In the genomic region with DNA sequence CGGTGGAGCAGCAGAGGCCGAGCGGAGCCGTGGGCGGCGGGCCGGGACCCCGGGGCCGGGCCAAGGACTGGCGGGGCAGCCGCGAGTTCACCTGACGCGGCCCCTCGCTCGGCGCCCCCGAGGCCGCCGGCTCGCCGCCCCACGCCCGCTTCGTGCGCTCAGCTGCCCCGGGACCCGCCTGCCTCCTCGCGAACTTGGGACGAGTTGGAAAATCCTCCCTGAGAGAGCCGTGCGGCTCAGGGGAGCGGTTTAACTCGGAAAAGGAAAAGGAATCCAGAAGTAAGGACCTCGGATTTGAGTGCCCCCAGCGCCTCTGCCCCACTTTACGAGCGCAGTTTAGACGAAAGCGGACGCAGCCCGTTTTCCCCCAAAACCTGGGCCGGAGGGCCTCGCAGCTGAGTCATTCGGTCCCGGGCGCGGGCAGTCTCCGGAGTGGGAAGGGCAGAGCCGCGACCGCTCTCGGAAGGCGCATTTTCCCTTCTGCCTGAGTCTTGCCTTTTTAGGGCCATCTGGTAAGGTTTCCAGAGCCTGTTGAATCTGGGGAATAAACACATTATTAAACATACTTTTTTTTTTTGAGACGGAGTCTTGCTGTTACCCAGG, we compare ENCODE assay signal across 8 cellular contexts. TPM values are rescaled to one million over a fixed set of nuclear protein-coding genes. Genes with fewer than 3 reads are reported as not detected.
A peak's percentile ranks its signal among the peaks of the same experiment; 100 is the strongest.
DNase-seq lines count a peak whose midpoint lies in the region; ATAC-seq and TF ChIP-seq lines count a peak whose summit lies in the region.

No MANE protein-coding gene starts in this region.

- peaks cover 35% of the 10 kb centered on the region for H3K4me1 Mint-ChIP-seq in T-helper 17 cell

- H3K27ac ChIP-seq in ascending aorta: peak overlapping the region; percentile 99 to 100
- H3K27ac ChIP-seq in hepatocyte: peak overlapping the region; percentile 100

- H3K36me3 ChIP-seq in ascending aorta (no peaks in the 10 kb centered on the region), hepatocyte (replicated peaks; ENCODE audit: insufficient read depth, low read depth) (no peaks in the 10 kb centered on the region)

- H3K79me2 ChIP-seq in hepatocyte: peaks cover 37% of the 10 kb centered on the region

- H4K20me1 ChIP-seq in hepatocyte (ENCODE audit: insufficient read depth, poor library complexity, severe bottlenecking): peaks cover 3% of the 10 kb centered on the region

- H3K4me2 ChIP-seq in hepatocyte: peak overlapping the region; percentile 84

- DNase-seq in GM12864 (ENCODE audit: low read depth): no peak
- DNase-seq in T-helper 17 cell: peak; percentile 41 to 50 (median 47)
- peak in 1 of 2 donors; percentile 82 for DNase-seq in ascending aorta (ENCODE audit: low spot score in 2 of 2)
- peak; percentile 84 for DNase-seq in hepatocyte (ENCODE audit: low spot score)
- DNase-seq in retinal pigment epithelial cell (ENCODE audit: low read depth): no peak
- no peak for DNase-seq in cerebellar nuclear complex (lab: John Stamatoyannopoulos, UW)
- DNase-seq in NCI-H524 treated with DMSO at 0.1 percent for 48 hours (lab: John Stamatoyannopoulos, UW): no peak

- peak; percentile 26 for ATAC-seq in HG03354 (IDR thresholded peaks at IDR 0.05; ENCODE audit: poor library complexity, severe bottlenecking, unreplicated experiment)
- ATAC-seq in T-helper 17 cell: no peak

- peak overlapping the region; percentile 78 for H2AFZ ChIP-seq in hepatocyte

- H3K4me3 ChIP-seq in GM12864 (ENCODE audit: low read depth, low read length): peak overlapping the region; percentile 89
- H3K4me3 ChIP-seq in ascending aorta: peak overlapping the region; percentile 68 to 93
- H3K4me3 ChIP-seq in hepatocyte: peak overlapping the region; percentile 90
- peak overlapping the region; percentile 89 for H3K4me3 ChIP-seq in retinal pigment epithelial cell (ENCODE audit: low read length)

- no peaks in the 10 kb centered on the region for H3K27me3 Mint-ChIP-seq in T-helper 17 cell

- TF ChIP-seq CTCF in GM12864 (IDR thresholded peaks at IDR 0.05; ENCODE audit: low read depth, low read length, missing control alignments): no peak
- no peak for TF ChIP-seq CTCF in ascending aorta (IDR thresholded peaks at IDR 0.05)
- no peak for TF ChIP-seq CTCF in hepatocyte (IDR thresholded peaks at IDR 0.05; ENCODE audit: poor library complexity)
- no peak for TF ChIP-seq CTCF in retinal pigment epithelial cell (conservative IDR thresholded peaks at IDR 0.05; ENCODE audit: low read depth, low read length)

- no peaks in the 10 kb centered on the region for H3K36me3 Mint-ChIP-seq in T-helper 17 cell (ENCODE audit: low read depth)

- intact Hi-C loops in ascending aorta (cut with DNase I): loop anchor here (2.0 to 10.0 kb wide), 3 partner anchors 209 to 515 kb away; a partner anchor contains a TSS

- H3K9me2 ChIP-seq in hepatocyte (replicated peaks; ENCODE audit: insufficient read depth): no peaks in the 10 kb centered on the region

- 3% methylated on average over 35 of the region's 56 CpGs for WGBS in hepatocyte (ENCODE audit: low lambda C conversion rate, missing lambda C conversion rate)

- no peaks in the 10 kb centered on the region for H3K9me3 ChIP-seq in T-helper 17 cell (ENCODE audit: control insufficient read depth, low read length, poor library complexity, severe bottlenecking)
- no peaks in the 10 kb centered on the region for H3K9me3 ChIP-seq in ascending aorta
- H3K9me3 ChIP-seq in hepatocyte (ENCODE audit: low read depth): no peaks in the 10 kb centered on the region

- H3K27me3 ChIP-seq in ascending aorta: no peaks in the 10 kb centered on the region
- no peaks in the 10 kb centered on the region for H3K27me3 ChIP-seq in hepatocyte

- H3K4me1 ChIP-seq in ascending aorta: peaks cover 0 to 7% of the 10 kb centered on the region in 2 donors
- H3K4me1 ChIP-seq in hepatocyte (ENCODE audit: insufficient read depth): peaks cover 11% of the 10 kb centered on the region

- peak overlapping the region; percentile 96 for H3K4me3 Mint-ChIP-seq in T-helper 17 cell

- peak overlapping the region; percentile 100 for H3K27ac Mint-ChIP-seq in T-helper 17 cell

RNA-seq across cellular contexts. Expression of a gene that starts 0.7 kb away (rescaled TPM):
- total RNA-seq in T-helper 17 cell (10 to 100 TPM; 50.8 to 79.2 TPM), ascending aorta (14.9 TPM), hepatocyte (53.2 and 58.0 TPM in 2 replicates)
- 38.3 and 41.9 TPM in 2 replicates for polyA plus RNA-seq in hepatocyte

RNA-seq across cellular contexts. Expression of a gene that starts 37.2 kb away (rescaled TPM):
- total RNA-seq in T-helper 17 cell: 10 to 100 TPM; 25.6 to 36.9 TPM
- 9.7 TPM for total RNA-seq in ascending aorta
- total RNA-seq in hepatocyte: 25.3 and 34.4 TPM in 2 replicates
- 23.3 and 25.8 TPM in 2 replicates for polyA plus RNA-seq in hepatocyte

Comparison
In these comparisons a context has a peak if more than half of its experiments do, and no peak if none do; other contexts are left out.
1. DNase-seq: peak in T-helper 17 cell (3 of 3) and hepatocyte (single experiment); none in GM12864 (single experiment), retinal pigment epithelial cell (single experiment), cerebellar nuclear complex (0 of 2) and NCI-H524 treated with DMSO at 0.1 percent for 48 hours (single experiment).
2. Peak in every context shown above with its lines, with median percentiles within 50 percentile points of each other: H3K4me3 ChIP-seq.